11 cellular contexts compared by ENCODE assay signal in the genomic region with DNA sequence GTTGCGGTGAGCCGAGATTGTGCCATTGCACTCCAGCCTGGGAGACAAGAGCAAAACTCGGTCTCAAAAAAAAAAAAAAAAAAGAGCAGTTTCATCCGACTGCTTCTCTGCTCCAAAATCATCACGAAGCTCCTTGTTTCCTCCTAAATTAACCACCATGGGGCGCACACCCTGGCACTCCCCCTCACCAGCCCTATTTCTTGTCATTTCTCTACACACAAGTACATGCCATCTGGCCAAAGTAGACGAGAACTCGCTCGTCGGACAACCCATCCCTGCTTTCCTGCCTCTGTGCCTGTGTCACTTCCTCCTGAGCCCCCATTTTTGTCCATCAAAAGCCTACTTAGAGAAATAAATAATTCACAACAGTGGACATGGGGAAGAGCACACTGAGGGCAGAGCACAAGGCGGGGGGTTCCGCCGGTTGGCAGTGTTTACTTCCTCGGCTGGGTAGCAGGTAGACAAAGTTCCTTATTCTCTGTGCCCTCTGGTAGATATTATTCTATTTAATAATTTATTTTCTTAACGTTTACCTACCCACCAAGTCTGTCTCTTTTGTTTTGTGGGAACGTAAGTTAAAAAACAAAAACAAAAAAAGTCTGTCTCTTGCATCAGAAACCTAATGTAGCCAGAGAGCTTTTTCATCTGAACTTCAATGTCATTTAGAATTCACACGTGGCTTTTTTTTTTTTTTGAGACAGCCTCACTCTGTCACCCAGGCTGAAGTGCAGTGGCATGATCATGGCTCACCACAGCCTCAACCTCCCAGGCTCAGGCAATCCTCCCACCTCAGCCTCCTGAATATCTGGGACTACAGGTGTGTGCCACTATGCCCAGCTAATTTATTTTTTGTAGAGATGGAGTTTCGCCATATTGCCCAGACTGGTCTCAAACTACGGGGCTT. TPM values are rescaled to one million over a fixed set of nuclear protein-coding genes. Genes with fewer than 3 reads are reported as not detected.
A peak's percentile ranks its signal among the peaks of the same experiment; 100 is the strongest.
DNase-seq lines count a peak whose midpoint lies in the region; ATAC-seq and TF ChIP-seq lines count a peak whose summit lies in the region.
"Had no signal": no experiment of that assay in that cellular context is flagged by ENCODE, and none has a peak within 500 bp of the region (broad histone marks: within the 10 kb centered on the region; RNA-seq: fewer than 3 reads in every experiment).

No MANE protein-coding gene starts in this region.

- H3K9me3 Mint-ChIP-seq in CD4-positive, alpha-beta T cell, result no peaks in the 10 kb centered on the region
- no peaks in the 10 kb centered on the region for H3K9me3 Mint-ChIP-seq in natural killer cell treated with Interleukin-12 subunit alpha and Interleukin-12 subunit beta and Interleukin-15 and Interleukin-18, amount 100 ng/mL, for 72 hours

- H3K36me3 Mint-ChIP-seq in CD4-positive, alpha-beta T cell (ENCODE audit: low read depth), result peaks cover 15% of the 10 kb centered on the region
- H3K36me3 Mint-ChIP-seq in natural killer cell treated with Interleukin-12 subunit alpha and Interleukin-12 subunit beta and Interleukin-15 and Interleukin-18, amount 100 ng/mL, for 72 hours, result no peaks in the 10 kb centered on the region

- peak overlapping the region; percentile 38 for H3K4me3 Mint-ChIP-seq in CD4-positive, alpha-beta T cell
- H3K4me3 Mint-ChIP-seq in natural killer cell treated with Interleukin-12 subunit alpha and Interleukin-12 subunit beta and Interleukin-15 and Interleukin-18, amount 100 ng/mL, for 72 hours, result peak overlapping the region; percentile 90

- TF ChIP-seq POLR2A in body of pancreas (IDR thresholded peaks at IDR 0.05), result no peak
- no peak for TF ChIP-seq POLR2A in uterus (IDR thresholded peaks at IDR 0.05)

- H4K20me1 ChIP-seq in Loucy (ENCODE audit: insufficient read depth, low read length, poor library complexity, severe bottlenecking), result peaks cover 63% of the 10 kb centered on the region

- H3K27ac Mint-ChIP-seq in CD4-positive, alpha-beta T cell, result peak overlapping the region; percentile 91
- H3K27ac Mint-ChIP-seq in natural killer cell treated with Interleukin-12 subunit alpha and Interleukin-12 subunit beta and Interleukin-15 and Interleukin-18, amount 100 ng/mL, for 72 hours, result peak overlapping the region; percentile 76 to 82

- H3K79me2 ChIP-seq in Loucy (ENCODE audit: insufficient read depth, low read length), result peaks cover 98% of the 10 kb centered on the region

- no peak for TF ChIP-seq CTCF in CD4-positive, alpha-beta T cell (IDR thresholded peaks at IDR 0.05)
- no peak for TF ChIP-seq CTCF in Loucy (conservative IDR thresholded peaks at IDR 0.05; ENCODE audit: low read length)
- no peak for TF ChIP-seq CTCF in body of pancreas (IDR thresholded peaks at IDR 0.05)
- TF ChIP-seq CTCF in uterus (IDR thresholded peaks at IDR 0.05), result no peak

- CTCF ChIA-PET in CD4-positive, alpha-beta T cell (lab: Charles Lee), result interaction anchor here (1.8 kb wide), 1 partner anchor 10 kb away, joined by 4 read pairs; no protein-coding TSS in a partner anchor

- POLR2A ChIA-PET in CD4-positive, alpha-beta T cell (lab: Charles Lee), result interaction anchor here (0.6 to 3.9 kb wide), 5 partner anchors 8 to 839 kb away, joined by 3 to 22 read pairs (median 4); partner anchors contain the start of genes MPHOSPH9 and MTRFR

- no peaks in the 10 kb centered on the region for H3F3A ChIP-seq in Loucy (ENCODE audit: low read depth)

- no peaks in the 10 kb centered on the region for H3K9me2 ChIP-seq in Loucy (replicated peaks; ENCODE audit: low read depth, low read length)

- no peak for DNase-seq in CD4-positive, alpha-beta T cell
- DNase-seq in body of pancreas, result no peak
- no peak for DNase-seq in natural killer cell treated with Interleukin-12 subunit alpha and Interleukin-12 subunit beta and Interleukin-15 and Interleukin-18, amount 100 ng/mL, for 72 hours (ENCODE audit: low spot score)
- DNase-seq in DMS153 treated with DMSO at 0.1 percent for 48 hours (lab: John Stamatoyannopoulos, UW; ENCODE audit: unreplicated experiment), result no peak
- DNase-seq in LoVo (ENCODE audit: low spot score), result no peak
- no peak for DNase-seq in uterus
- no peak for DNase-seq in aorta
- DNase-seq: activated CD4-positive, alpha-beta T cell treated with anti-CD3 and anti-CD28 coated beads for 4 hours; NCI-H526 had no signal

- H3K36me3 ChIP-seq in Loucy (ENCODE audit: insufficient read depth, low read length) (no peaks in the 10 kb centered on the region), body of pancreas (replicated peaks in 1 of 2; ENCODE audit: insufficient read depth in 1 of 2, low read depth in 2 of 2) (no peaks in the 10 kb centered on the region), uterus (no peaks in the 10 kb centered on the region), aorta (ENCODE audit: control insufficient read depth in 1 of 2, insufficient read depth in 2 of 2, low read length in 1 of 2) (no peaks in the 10 kb centered on the region)

- no peak overlapping the region for H2AFZ ChIP-seq in Loucy (ENCODE audit: low read length)

- no peaks in the 10 kb centered on the region for H3K9me3 ChIP-seq in CD4-positive, alpha-beta T cell (ENCODE audit: control insufficient read depth, low read length)
- no peaks in the 10 kb centered on the region for H3K9me3 ChIP-seq in Loucy (ENCODE audit: insufficient read depth, low read depth, low read length)
- H3K9me3 ChIP-seq in body of pancreas, result no peaks in the 10 kb centered on the region
- H3K9me3 ChIP-seq in uterus, result no peaks in the 10 kb centered on the region
- no peaks in the 10 kb centered on the region for H3K9me3 ChIP-seq in aorta (ENCODE audit: control insufficient read depth, low read length)

- H3K27ac ChIP-seq in CD4-positive, alpha-beta T cell (ENCODE audit: low read depth, low read length), result no peak overlapping the region
- H3K27ac ChIP-seq in body of pancreas (peak overlapping the region; percentile 93 to 99 (median 98)), uterus (peak overlapping the region in 1 of 2 donors; percentile 76), aorta (ENCODE audit: low read depth in 1 of 2, low read length in 2 of 2) (no peak overlapping the region)

- intact Hi-C loops in CD4-positive, alpha-beta T cell (cut with DNase I, micrococcal nuclease), result loop anchor here in 1 of 2 experiments (2.0 kb wide), 1 partner anchor 15 kb away; no protein-coding TSS in a partner anchor
- intact Hi-C loops in body of pancreas (cut with DNase I), result no loop called here
- intact Hi-C loops in uterus (cut with DNase I; ENCODE audit: low total_unique reads), result no loop called here
- intact Hi-C loops in aorta (cut with DNase I), result no loop called here

- H3K27me3 ChIP-seq in CD4-positive, alpha-beta T cell (ENCODE audit: control insufficient read depth, insufficient read depth, low read length), result no peaks in the 10 kb centered on the region
- H3K27me3 ChIP-seq in Loucy (ENCODE audit: insufficient read depth, low read length, poor library complexity, severe bottlenecking), result no peaks in the 10 kb centered on the region
- no peaks in the 10 kb centered on the region for H3K27me3 ChIP-seq in body of pancreas
- no peaks in the 10 kb centered on the region for H3K27me3 ChIP-seq in uterus
- H3K27me3 ChIP-seq in aorta (ENCODE audit: control insufficient read depth in 1 of 2, insufficient read depth in 2 of 2, low read length in 1 of 2), result no peaks in the 10 kb centered on the region
- H3K27me3 ChIP-seq: dorsolateral prefrontal cortex had no signal

- H3K4me3 ChIP-seq in Loucy (ENCODE audit: low read length, poor library complexity, severe bottlenecking), result no peak overlapping the region
- no peak overlapping the region for H3K4me3 ChIP-seq in body of pancreas
- no peak overlapping the region for H3K4me3 ChIP-seq in uterus
- no peak overlapping the region for H3K4me3 ChIP-seq in aorta (ENCODE audit: low read length in 2 of 2)

- peaks cover 68% of the 10 kb centered on the region for H3K4me1 ChIP-seq in Loucy (ENCODE audit: insufficient read depth, low read length, poor library complexity, severe bottlenecking)
- peaks cover 87% of the 10 kb centered on the region for H3K4me1 ChIP-seq in body of pancreas
- peaks cover 0 to 24% of the 10 kb centered on the region in 2 donors for H3K4me1 ChIP-seq in uterus
- H3K4me1 ChIP-seq in aorta (ENCODE audit: control insufficient read depth in 1 of 2, insufficient read depth in 2 of 2, low read length in 2 of 2), result peaks cover 0 to 32% of the 10 kb centered on the region in 2 donors

- H3K4me1 Mint-ChIP-seq in CD4-positive, alpha-beta T cell (ENCODE audit: low read depth), result peaks cover 91% of the 10 kb centered on the region
- peaks cover 72 to 78% of the 10 kb centered on the region in 2 donors for H3K4me1 Mint-ChIP-seq in natural killer cell treated with Interleukin-12 subunit alpha and Interleukin-12 subunit beta and Interleukin-15 and Interleukin-18, amount 100 ng/mL, for 72 hours (ENCODE audit: low read depth in 2 of 2)

- H3K4me2 ChIP-seq in Loucy (ENCODE audit: low read depth, low read length, poor library complexity, severe bottlenecking), result peak overlapping the region; percentile 94

- no peak overlapping the region for H3K9ac ChIP-seq in Loucy (ENCODE audit: low read depth, low read length, poor library complexity, severe bottlenecking)

- WGBS in body of pancreas, 2 donors, result 59 to 75% methylated on average over 19 of the region's 19 CpGs
- WGBS in aorta, 2 donors, result 87% methylated on average over 19 of the region's 19 CpGs

- no peaks in the 10 kb centered on the region for H3K27me3 Mint-ChIP-seq in CD4-positive, alpha-beta T cell
- H3K27me3 Mint-ChIP-seq in natural killer cell treated with Interleukin-12 subunit alpha and Interleukin-12 subunit beta and Interleukin-15 and Interleukin-18, amount 100 ng/mL, for 72 hours, result no peaks in the 10 kb centered on the region

- ATAC-seq in CD4-positive, alpha-beta T cell (ENCODE audit: poor library complexity), result no peak
- ATAC-seq in body of pancreas, result no peak
- ATAC-seq in natural killer cell treated with Interleukin-12 subunit alpha and Interleukin-12 subunit beta and Interleukin-15 and Interleukin-18, amount 100 ng/mL, for 72 hours, result peak; percentile 51 to 60
- ATAC-seq in aorta (ENCODE audit: low FRiP score), result no peak

RNA-seq across cellular contexts. Expression of gene VPS37B, which starts 6.0 kb away (rescaled TPM):
- total RNA-seq in CD4-positive, alpha-beta T cell, result 100 to 1,000 TPM in 1 of 2 experiments, 10 to 100 TPM in 1; 97.7 to 104 TPM
- total RNA-seq in body of pancreas, result 10 to 100 TPM; 18.7 to 46.8 TPM
- total RNA-seq in natural killer cell treated with Interleukin-12 subunit alpha and Interleukin-12 subunit beta and Interleukin-15 and Interleukin-18, amount 100 ng/mL, for 72 hours, result 10 to 100 TPM; 42.6 to 46.9 TPM
- total RNA-seq in uterus, result 10 to 100 TPM in 3 of 4 donors, 1 to 10 TPM in 1; 3.3 to 21.6 (median 20.2) TPM
- 10 to 100 TPM; 27.1 to 36.4 TPM for total RNA-seq in aorta
- 10 to 100 TPM in 1 of 2 donors, 1 to 10 TPM in 1; 7.4 to 17.6 TPM for polyA plus RNA-seq in aorta

RNA-seq across cellular contexts. Expression of gene HIP1R, which starts 54.7 kb away (rescaled TPM):
- total RNA-seq in CD4-positive, alpha-beta T cell, result 100 to 1,000 TPM; 184 to 185 TPM
- total RNA-seq in body of pancreas, result 100 to 1,000 TPM; 111 to 183 TPM
- total RNA-seq in natural killer cell treated with Interleukin-12 subunit alpha and Interleukin-12 subunit beta and Interleukin-15 and Interleukin-18, amount 100 ng/mL, for 72 hours, result 10 to 100 TPM; 14.8 to 48.9 TPM
- 10 to 100 TPM in 3 of 4 donors, 1 to 10 TPM in 1; 2.9 to 31.3 (median 25.8) TPM for total RNA-seq in uterus
- total RNA-seq in aorta, result 10 to 100 TPM; 25.4 to 26.6 TPM
- 100 to 1,000 TPM in 1 of 2 donors, 10 to 100 TPM in 1; 33.7 to 101 TPM for polyA plus RNA-seq in aorta

Comparison
In these comparisons a context has a peak if more than half of its experiments do, and no peak if none do; other contexts are left out.
1. ATAC-seq: peak in natural killer cell treated with Interleukin-12 subunit alpha and Interleukin-12 subunit beta and Interleukin-15 and Interleukin-18, amount 100 ng/mL, for 72 hours (2 of 2); none in CD4-positive, alpha-beta T cell (single experiment), body of pancreas (single experiment) and aorta (single experiment).
2. H3K27ac ChIP-seq: peak in body of pancreas (4 of 4); none in CD4-positive, alpha-beta T cell (single experiment) and aorta (0 of 2).